11 cellular contexts compared by ENCODE assay signal in the genomic region with DNA sequence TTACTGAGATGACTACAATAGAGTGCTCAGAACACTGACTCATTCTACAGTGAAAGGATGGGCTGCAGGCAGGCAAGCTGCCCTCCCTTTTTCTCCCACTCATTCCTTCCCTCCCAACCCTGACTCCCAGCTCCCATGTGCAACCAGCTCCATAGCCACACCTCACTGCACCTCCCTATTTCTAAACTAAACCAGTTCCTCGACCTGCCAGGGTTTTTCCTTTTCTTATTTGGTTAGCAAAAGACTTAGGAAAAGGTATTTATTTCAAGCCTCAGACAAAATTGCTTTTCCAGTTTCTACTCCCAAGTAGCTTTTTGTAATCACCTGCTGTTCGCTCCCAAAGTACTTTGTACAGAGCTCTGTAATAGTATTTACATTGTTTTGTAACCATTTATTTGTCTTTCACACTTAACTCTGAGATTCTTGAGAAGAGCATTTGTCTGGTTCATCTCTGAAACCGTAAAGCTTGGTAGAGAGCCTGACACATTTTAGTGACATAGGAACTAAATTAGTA. TPM values are rescaled to one million over a fixed set of nuclear protein-coding genes. Genes with fewer than 3 reads are reported as not detected.
DNase-seq lines count a peak whose midpoint lies in the region; ATAC-seq and TF ChIP-seq lines count a peak whose summit lies in the region.
"Had no signal": no experiment of that assay in that cellular context is flagged by ENCODE, and none has a peak within 500 bp of the region (broad histone marks: within the 10 kb centered on the region; RNA-seq: fewer than 3 reads in every experiment).

No MANE protein-coding gene starts in this region.

- TF ChIP-seq CTCF in right atrium auricular region (IDR thresholded peaks at IDR 0.05) (no peak), left lung (IDR thresholded peaks at IDR 0.05) (no peak), GM10248 (IDR thresholded peaks at IDR 0.05; ENCODE audit: control extremely low read depth, extremely low read depth, low read depth, missing control alignments) (no peak)

- no peak overlapping the region for H3K4me3 Mint-ChIP-seq in immature natural killer cell
- H3K4me3 Mint-ChIP-seq: CD4-positive, CD25-positive, alpha-beta regulatory T cell; naive B cell had no signal

- no peak overlapping the region for H3K27ac ChIP-seq in right cardiac atrium (ENCODE audit: low read length)
- H3K27ac ChIP-seq in right atrium auricular region = no peak overlapping the region
- H3K27ac ChIP-seq in left lung = peak overlapping the region in 1 of 2 donors; percentile 8

- H3K4me3 ChIP-seq in right cardiac atrium (ENCODE audit: low read length) = no peak overlapping the region
- no peak overlapping the region for H3K4me3 ChIP-seq in right atrium auricular region
- no peak overlapping the region for H3K4me3 ChIP-seq in left lung

- POLR2A ChIA-PET in GM10248 (lab: Yijun Ruan, JAX) = no interaction called here

- H3K4me1 ChIP-seq in right cardiac atrium (ENCODE audit: control insufficient read depth, insufficient read depth, low read length) = no peaks in the 10 kb centered on the region
- no peaks in the 10 kb centered on the region for H3K4me1 ChIP-seq in right atrium auricular region
- no peaks in the 10 kb centered on the region for H3K4me1 ChIP-seq in left lung

- no peaks in the 10 kb centered on the region for H3K9me3 ChIP-seq in right cardiac atrium (ENCODE audit: control insufficient read depth, low read length)
- H3K9me3 ChIP-seq in right atrium auricular region = no peaks in the 10 kb centered on the region
- H3K9me3 ChIP-seq in left lung = no peaks in the 10 kb centered on the region

- no peak overlapping the region for H3K27ac Mint-ChIP-seq in immature natural killer cell
- H3K27ac Mint-ChIP-seq: CD4-positive, CD25-positive, alpha-beta regulatory T cell had no signal

- intact Hi-C loops in right cardiac atrium (cut with DNase I) = no loop called here
- intact Hi-C loops in left lung (cut with DNase I) = no loop called here

- 61% methylated on average over 3 of the region's 3 CpGs for WGBS in right cardiac atrium

- CTCF ChIA-PET in GM10248 (lab: Yijun Ruan, JAX) = interaction anchor here (1.3 kb wide), 1 partner anchor 29 kb away, joined by 3 read pairs; no protein-coding TSS in a partner anchor

- H3K4me1 Mint-ChIP-seq in immature natural killer cell = no peaks in the 10 kb centered on the region
- H3K4me1 Mint-ChIP-seq: CD4-positive, CD25-positive, alpha-beta regulatory T cell; naive B cell had no signal

- DNase-seq in right cardiac atrium (peak in 1 of 3 donors; percentile 30), right atrium auricular region (ENCODE audit: low spot score) (no peak), amniotic epithelial cell (ENCODE audit: low read depth) (peak; percentile 96), left lung (peak in 1 of 2 donors; percentile 47), immature natural killer cell (no peak), GM10248 (ENCODE audit: extremely low spot score) (no peak), AML-193 (lab: John Stamatoyannopoulos, UW) (no peak), DMS114 treated with DMSO at 0.1 percent for 48 hours (lab: John Stamatoyannopoulos, UW; ENCODE audit: unreplicated experiment) (no peak)
- DNase-seq: CD4-positive, CD25-positive, alpha-beta regulatory T cell; naive B cell; OCI-M1 had no signal

- H3K36me3 ChIP-seq in right atrium auricular region (no peaks in the 10 kb centered on the region), left lung (no peaks in the 10 kb centered on the region)

- H3K27me3 Mint-ChIP-seq in immature natural killer cell (ENCODE audit: low read depth in 3 of 3) = peaks cover 2 to 5% (median 3%) of the 10 kb centered on the region in 3 donors
- H3K27me3 Mint-ChIP-seq: naive B cell had no signal

- ATAC-seq in right cardiac atrium (peak; percentile 64 to 75), left lung (peak; percentile 94)

- H3K36me3 Mint-ChIP-seq in immature natural killer cell = no peaks in the 10 kb centered on the region
- H3K36me3 Mint-ChIP-seq: CD4-positive, CD25-positive, alpha-beta regulatory T cell; naive B cell had no signal

- no peaks in the 10 kb centered on the region for H3K9me3 Mint-ChIP-seq in immature natural killer cell
- H3K9me3 Mint-ChIP-seq: naive B cell had no signal

- no peaks in the 10 kb centered on the region for H3K27me3 ChIP-seq in right cardiac atrium (ENCODE audit: control insufficient read depth, insufficient read depth)
- H3K27me3 ChIP-seq in right atrium auricular region = no peaks in the 10 kb centered on the region
- H3K27me3 ChIP-seq in left lung = no peaks in the 10 kb centered on the region

RNA-seq across cellular contexts. Expression of gene AADAC, which starts 2.2 kb away (rescaled TPM):
- total RNA-seq in right cardiac atrium (under 1 TPM in 3 of 4 donors, not detected in 1; 0.17 to 0.44 (median 0.42) TPM), right atrium auricular region (under 1 TPM; 0.39 to 0.70 TPM), left lung (1 to 10 TPM; 1.1 to 7.2 TPM)
- polyA plus RNA-seq in right cardiac atrium (not detected), immature natural killer cell (not detected)
- total RNA-seq: CD4-positive, CD25-positive, alpha-beta regulatory T cell had no signal
- polyA plus RNA-seq: CD4-positive, CD25-positive, alpha-beta regulatory T cell had no signal

RNA-seq across cellular contexts. Expression of gene SUCNR1, which starts 57.3 kb away (rescaled TPM):
- total RNA-seq in right cardiac atrium (1 to 10 TPM in 3 of 4 donors, under 1 TPM in 1; 0.65 to 3.5 (median 2.9) TPM), right atrium auricular region (1 to 10 TPM; 1.1 to 1.5 TPM), left lung (1 to 10 TPM; 1.9 to 4.8 TPM)
- polyA plus RNA-seq in right cardiac atrium (0.45 TPM), immature natural killer cell (under 1 TPM in 2 of 3 donors, not detected in 1; 0.06 to 0.12 TPM)
- polyA plus RNA-seq: CD4-positive, CD25-positive, alpha-beta regulatory T cell had no signal
